ENCODE assay signal across 18 cellular contexts in genomic region chr7:46153583-46153950, GRCh38.
DNase-seq lines count a peak whose midpoint lies in the region; ATAC-seq, FAIRE-seq and TF ChIP-seq lines count a peak whose summit lies in the region.
"Had no signal": no experiment of that assay in that cellular context is flagged by ENCODE, and none has a peak within 500 bp of the region (broad histone marks: within the 10 kb centered on the region; RNA-seq: fewer than 3 reads in every experiment).

No MANE protein-coding gene starts in this region.

- 0 out of 2 replicates have a peak overlapping the region, but pooled peaks have one; percentile 20 for H2AFZ ChIP-seq in H1 (ENCODE audit: low read length)
- H2AFZ ChIP-seq: parathyroid adenoma had no signal

- no peaks in the 10 kb centered on the region for H3K79me2 ChIP-seq in H1 (ENCODE audit: control insufficient read depth in 1 of 2, insufficient read depth in 2 of 2, low read length in 2 of 2)
- H3K79me2 ChIP-seq: parathyroid adenoma had no signal

- FAIRE-seq in A549 (lab: Jason Lieb, UNC) (no peak), H1 (lab: Jason Lieb, UNC) (no peak)

- CTCF ChIA-PET in A549 (lab: Yijun Ruan, JAX): interaction anchor here (0.9 kb wide), 1 partner anchor 231 kb away, joined by 3 read pairs; no protein-coding TSS in a partner anchor
- CTCF ChIA-PET in H1 (lab: Charles Lee; ENCODE audit: partially characterized antibody): interaction anchor here (1.5 kb wide), 1 partner anchor 8 kb away, joined by 4 read pairs; no protein-coding TSS in a partner anchor

- H2BK15ac ChIP-seq in H1 (ENCODE audit: low read length): no peak overlapping the region

- peak overlapping the region; percentile 53 for H2BK12ac ChIP-seq in H1 (ENCODE audit: low read depth, low read length)

- H3K4me3 ChIP-seq in A549: no peak overlapping the region
- no peak overlapping the region for H3K4me3 ChIP-seq in H1 (ENCODE audit: extremely low read depth in 1 of 4, insufficient read depth in 2 of 4, low read depth in 3 of 4, low read length in 4 of 4)
- no peak overlapping the region for H3K4me3 ChIP-seq in tibial artery
- H3K4me3 ChIP-seq: gastroesophageal sphincter, SK-N-MC, testis had no signal

- intact Hi-C loops in tibial artery (cut with DNase I; ENCODE audit: low total_unique reads): no loop called here

- H4K20me1 ChIP-seq in H1 (replicated peaks in 1 of 2; ENCODE audit: control insufficient read depth in 1 of 2, insufficient read depth in 2 of 2, low read length in 2 of 2): no peaks in the 10 kb centered on the region

- DNase-seq in A549 (ENCODE audit: low read depth in 1 of 2, low spot score in 1 of 2) (no peak), H1 (ENCODE audit: low read depth in 1 of 2, low spot score in 2 of 2) (no peak), T-helper 1 cell (no peak), tibial artery (no peak), SKM-1 treated with dmso at 0.1 percent for 144 hours (lab: John Stamatoyannopoulos, UW; ENCODE audit: unreplicated experiment) (no peak)
- DNase-seq: activated CD8-positive, alpha-beta memory T cell treated with anti-CD3 and anti-CD28 coated beads, Interleukin-2, amount 50 U/mL, for 4 hours; activated naive CD8-positive, alpha-beta T cell treated with anti-CD3 and anti-CD28 coated beads, Interleukin-2, amount 10 ng/mL, durations not matched to agents 7 days and 5 days; central memory CD4-positive, alpha-beta T cell; GOT3; stimulated activated CD4-positive, alpha-beta T cell treated with anti-CD3 and anti-CD28 coated beads, Interleukin-12 subunit alpha, Interleukin-12 subunit beta, amount 100 ng/mL, for 4 hours; testis had no signal

- no peak overlapping the region for H4K8ac ChIP-seq in H1 (ENCODE audit: extremely low read depth, insufficient read depth, low read length)

- peak overlapping the region; percentile 8 for H3K4ac ChIP-seq in H1 (replicated peaks; ENCODE audit: insufficient read length, low read depth, low read length)

- H3K36me3 ChIP-seq in H1 (ENCODE audit: control insufficient read depth in 2 of 4, insufficient read depth in 4 of 4, low read length in 3 of 4) (no peaks in the 10 kb centered on the region; a peak in 1 of 8 replicates), tibial artery (no peaks in the 10 kb centered on the region)
- H3K36me3 ChIP-seq: gastroesophageal sphincter had no signal

- no peak overlapping the region for H3K56ac ChIP-seq in H1 (replicated peaks; ENCODE audit: insufficient read length, low read depth, low read length)

- H2AK5ac ChIP-seq in H1 (ENCODE audit: low read depth, low read length): no peak overlapping the region

- no peak for TF ChIP-seq CTCF in A549 (IDR thresholded peaks at IDR 0.05)
- TF ChIP-seq CTCF in H1 (IDR thresholded peaks at IDR 0.05; ENCODE audit: control extremely low read depth in 1 of 3, insufficient read depth in 1 of 3, low read depth in 1 of 3, low read length in 3 of 3): no peak
- TF ChIP-seq CTCF in tibial artery (IDR thresholded peaks at IDR 0.05): no peak

- H3K27ac ChIP-seq in A549 (peak overlapping the region; percentile 43 to 62; a peak in 4 of 6 replicates), H1 (ENCODE audit: low read depth, low read length) (no peak overlapping the region), tibial artery (no peak overlapping the region)
- H3K27ac ChIP-seq: gastroesophageal sphincter, parathyroid adenoma, SK-N-MC, testis, VCaP had no signal

- POLR2A ChIA-PET in A549 (lab: Yijun Ruan, JAX): no interaction called here
- POLR2A ChIA-PET in H1 (lab: Charles Lee; ENCODE audit: partially characterized antibody): no interaction called here

- peaks cover 32% of the 10 kb centered on the region for H3K4me1 ChIP-seq in A549
- H3K4me1 ChIP-seq in H1 (replicated peaks in 1 of 4; ENCODE audit: control insufficient read depth in 3 of 4, insufficient read depth in 4 of 4, low read length in 3 of 4): no peaks in the 10 kb centered on the region
- H3K4me1 ChIP-seq in tibial artery: no peaks in the 10 kb centered on the region
- H3K4me1 ChIP-seq: gastroesophageal sphincter, parathyroid adenoma, testis had no signal

- H3K27me3 ChIP-seq in H1 (replicated peaks in 1 of 4; ENCODE audit: control insufficient read depth in 3 of 4, extremely low read depth in 1 of 4, insufficient read depth in 3 of 4, low read length in 3 of 4): no peaks in the 10 kb centered on the region
- H3K27me3 ChIP-seq in tibial artery: no peaks in the 10 kb centered on the region
- H3K27me3 ChIP-seq: gastroesophageal sphincter, testis had no signal

- TF ChIP-seq EP300 in A549 (IDR thresholded peaks at IDR 0.05): no peak
- no peak for TF ChIP-seq EP300 in H1 (IDR thresholded peaks at IDR 0.05; ENCODE audit: borderline replicate concordance in 1 of 2, low read depth in 2 of 2, low read length in 2 of 2)

- no peak for TF ChIP-seq RAD21 in A549 (conservative IDR thresholded peaks at IDR 0.05 in 1 of 2, IDR thresholded peaks at IDR 0.05 in 1 of 2)
- no peak for TF ChIP-seq RAD21 in H1 (IDR thresholded peaks at IDR 0.05 in 1 of 2, conservative IDR thresholded peaks at IDR 0.05 in 1 of 2; ENCODE audit: low read depth in 2 of 2, low read length in 2 of 2)

- H3K79me1 ChIP-seq in H1 (ENCODE audit: low read depth, low read length): no peaks in the 10 kb centered on the region

- H3K9ac ChIP-seq in H1 (replicated peaks in 1 of 4; ENCODE audit: extremely low read depth in 1 of 4, low read depth in 3 of 4, low read length in 3 of 4): no peak overlapping the region
- H3K9ac ChIP-seq: parathyroid adenoma had no signal

- H3K23me2 ChIP-seq in H1 (ENCODE audit: low read depth, low read length): no peaks in the 10 kb centered on the region

- no peak overlapping the region for H3K14ac ChIP-seq in H1 (ENCODE audit: insufficient read length)

- WGBS in A549 (ENCODE audit: missing lambda C conversion rate): 90% methylated on average over 1 of the region's 1 CpG
- WGBS in H1 (ENCODE audit: extremely low coverage in 1 of 2, insufficient coverage in 1 of 2, insufficient read length in 1 of 2, insufficient replicate concordance in 2 of 2, low coverage in 1 of 2, low lambda C conversion rate in 2 of 2, missing lambda C conversion rate in 1 of 2), 2 experiments: 85% methylated on average over 1 of the region's 1 CpG; no CpG with 5 or more reads in 1 of the 2 experiments

- H3K4me2 ChIP-seq in A549: 0 out of 3 replicates have a peak overlapping the region, but pooled peaks have one; percentile 4
- H3K4me2 ChIP-seq in H1 (ENCODE audit: insufficient read depth in 1 of 2, low read depth in 2 of 2, low read length in 2 of 2): no peak overlapping the region

- TF ChIP-seq POLR2A in A549 (IDR thresholded peaks at IDR 0.05; ENCODE audit: low read length) (no peak), H1 (IDR thresholded peaks at IDR 0.05; ENCODE audit: control extremely low read depth in 1 of 2, low read depth in 2 of 2, low read length in 2 of 2) (no peak)

- no peak overlapping the region for H3K23ac ChIP-seq in H1 (ENCODE audit: insufficient read length)

- no peak overlapping the region for H2BK20ac ChIP-seq in H1 (ENCODE audit: low read length)

- no peak overlapping the region for H4K91ac ChIP-seq in H1 (replicated peaks; ENCODE audit: insufficient read length, low read length)

- ATAC-seq in A549: no peak
- ATAC-seq in GM18907 (IDR thresholded peaks at IDR 0.05; ENCODE audit: unreplicated experiment): peak; percentile 32
- ATAC-seq in HG03196 (IDR thresholded peaks at IDR 0.05; ENCODE audit: unreplicated experiment): peak; percentile 20
- ATAC-seq in GM21381 (IDR thresholded peaks at IDR 0.05; ENCODE audit: unreplicated experiment): no peak

- no peak overlapping the region for H4K5ac ChIP-seq in H1 (ENCODE audit: insufficient read length, low read depth, low read length)

- no peak overlapping the region for H3K18ac ChIP-seq in H1 (ENCODE audit: extremely low read depth, low read length)

- H3K9me3 ChIP-seq in A549: no peaks in the 10 kb centered on the region
- no peaks in the 10 kb centered on the region for H3K9me3 ChIP-seq in H1 (ENCODE audit: insufficient read depth in 2 of 2, low read depth in 1 of 2, low read length in 1 of 2)
- no peaks in the 10 kb centered on the region for H3K9me3 ChIP-seq in tibial artery
- H3K9me3 ChIP-seq: gastroesophageal sphincter, testis had no signal

- no peak overlapping the region for H2BK5ac ChIP-seq in H1 (ENCODE audit: low read depth, low read length)

- H2BK120ac ChIP-seq in H1 (replicated peaks; ENCODE audit: low read depth, low read length): no peak overlapping the region

TF ChIP-seq in A549, 52 proteins besides CTCF, POLR2A, EP300 and RAD21 (continues in another document):
- TF ChIP-seq E2F6 (IDR thresholded peaks at IDR 0.05; ENCODE audit: borderline replicate concordance, low read depth) (no peak), RFX5 (IDR thresholded peaks at IDR 0.05) (no peak), HOXA7 (CRISPR knock-in tag; IDR thresholded peaks at IDR 0.05) (no peak), KDM1A (IDR thresholded peaks at IDR 0.05; ENCODE audit: low read depth) (no peak), KDM5A (IDR thresholded peaks at IDR 0.05) (no peak), NR3C1 (IDR thresholded peaks at IDR 0.05) (no peak), ZSCAN20 (CRISPR knock-in tag; IDR thresholded peaks at IDR 0.05) (no peak), NPAS2 (CRISPR knock-in tag; IDR thresholded peaks at IDR 0.05; ENCODE audit: borderline replicate concordance) (no peak), NFE2L2 (conservative IDR thresholded peaks at IDR 0.05; ENCODE audit: low read length) (no peak)

TF ChIP-seq in H1, 55 proteins besides CTCF, POLR2A, EP300 and RAD21:
- TF ChIP-seq TEAD4 (IDR thresholded peaks at IDR 0.05; ENCODE audit: low read depth, low read length) (no peak), HDAC2 (IDR thresholded peaks at IDR 0.05; ENCODE audit: borderline replicate concordance in 1 of 2, low read depth in 2 of 2, low read length in 2 of 2) (no peak), GABPA (IDR thresholded peaks at IDR 0.05; ENCODE audit: borderline replicate concordance, insufficient read depth, low read length) (no peak), FOSL1 (IDR thresholded peaks at IDR 0.05; ENCODE audit: insufficient read depth, low read depth, low read length) (no peak), RBBP5 (IDR thresholded peaks at IDR 0.05; ENCODE audit: borderline replicate concordance, low read depth, low read length) (no peak), TCF12 (IDR thresholded peaks at IDR 0.05; ENCODE audit: low read depth, low read length) (no peak)

Comparison
In these comparisons a context has a peak if more than half of its experiments do, and no peak if none do; other contexts are left out.
1. ATAC-seq: peak in GM18907 (single experiment) and HG03196 (single experiment); none in A549 (0 of 2) and GM21381 (single experiment).
2. H3K27ac ChIP-seq: peak in A549 (2 of 2); none in H1 (single experiment) and tibial artery (0 of 2).